9 cellular contexts compared by ENCODE assay signal in genomic region chr6:16978686-16979085, GRCh38.
"Had no signal": no experiment of that assay in that cellular context is flagged by ENCODE, and none has a peak within 500 bp of the region (broad histone marks: within the 10 kb centered on the region; RNA-seq: fewer than 3 reads in every experiment).

No MANE protein-coding gene starts in this region.

- H3K4me3 ChIP-seq: GM23248, HAP-1 had no signal

- H2AFZ ChIP-seq: GM23248 had no signal

- H3K27ac Mint-ChIP-seq: HFFc6, IgD-negative memory B cell had no signal

- H3K4me1 Mint-ChIP-seq: IgD-negative memory B cell had no signal

- ATAC-seq: HCT116, HepG2 had no signal

- H3K4me3 Mint-ChIP-seq: HFFc6, IgD-negative memory B cell had no signal

- H3K36me3 Mint-ChIP-seq: IgD-negative memory B cell had no signal

- H3K9ac ChIP-seq: GM23248 had no signal

- H3K36me3 ChIP-seq: HAP-1 had no signal

- H3K9me3 ChIP-seq: HAP-1 had no signal

- H3K9me3 Mint-ChIP-seq: HFFc6 had no signal

- H3K27ac ChIP-seq: GM23248, HL-60 had no signal

- DNase-seq: GM23248, GOT3, H7, HFFc6 had no signal

- H3K4me1 ChIP-seq: HAP-1 had no signal
